15 cellular contexts compared by ENCODE assay signal in the genomic region with DNA sequence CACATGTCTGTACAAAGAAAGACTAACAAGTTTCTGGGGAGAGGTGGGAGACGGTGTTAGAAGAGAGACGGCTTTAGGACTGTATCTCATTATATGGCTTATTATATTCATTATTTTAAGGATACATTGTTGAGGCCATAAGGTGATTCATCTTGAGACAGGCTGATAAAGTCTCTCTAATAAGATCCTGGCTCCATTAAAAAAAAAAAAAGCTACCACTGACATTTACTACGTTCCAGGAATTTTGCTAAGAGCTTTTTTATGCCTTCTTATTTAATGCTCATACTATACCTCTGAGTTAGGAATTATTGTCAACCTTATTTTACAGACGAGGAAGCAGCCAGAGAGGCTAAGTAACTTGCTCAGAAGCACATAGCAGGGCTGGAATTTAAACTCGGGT.
DNase-seq lines count a peak whose midpoint lies in the region; ATAC-seq lines count a peak whose summit lies in the region.
"Had no signal": no experiment of that assay in that cellular context is flagged by ENCODE, and none has a peak within 500 bp of the region (broad histone marks: within the 10 kb centered on the region; RNA-seq: fewer than 3 reads in every experiment).

No MANE protein-coding gene starts in this region.

- WGBS in mesodermal cell (ENCODE audit: insufficient coverage in 2 of 2), 2 experiments, result 95% methylated on average over 2 of the region's 5 CpGs; no CpG with 5 or more reads in 1 of the 2 experiments

- H3K27ac ChIP-seq in KOPT-K1 (ENCODE audit: low read depth, low read length, poor library complexity, severe bottlenecking), result peak overlapping the region; percentile 43
- peak overlapping the region; percentile 62 for H3K27ac ChIP-seq in angular gyrus (ENCODE audit: low read depth, low read length)
- H3K27ac ChIP-seq in mesodermal cell (ENCODE audit: low read depth, low read length, severe bottlenecking), result peak overlapping the region; percentile 26
- H3K27ac ChIP-seq in temporal lobe (ENCODE audit: low read depth, low read length), result peak overlapping the region; percentile 30

- H3K9me3 ChIP-seq in KOPT-K1 (ENCODE audit: insufficient read depth, low read length, poor library complexity, severe bottlenecking), result no peaks in the 10 kb centered on the region
- H3K9me3 ChIP-seq in mesodermal cell (ENCODE audit: control insufficient read depth, low read length), result no peaks in the 10 kb centered on the region

- H3K4me3 ChIP-seq in mesodermal cell (ENCODE audit: extremely low read depth, insufficient read depth, low read length, poor library complexity, severe bottlenecking), result no peak overlapping the region

- DNase-seq in NCI-H1436 (lab: John Stamatoyannopoulos, UW), result no peak
- no peak for DNase-seq in activated CD4-positive, alpha-beta T cell treated with anti-CD3 and anti-CD28 coated beads, Interleukin-2, amount 50 U/mL, for 48 hours
- DNase-seq: Calu3; CD4-positive, alpha-beta T cell; DMS79 treated with DMSO at 0.1 percent for 48 hours; GDM1; NCI-H1417 treated with DMSO at 0.1 percent for 48 hours; NCI-H2029 treated with DMSO at 0.1 percent for 48 hours; NCI-H524; SHP77 treated with DMSO at 0.1 percent for 48 hours had no signal

- H3K4me1 ChIP-seq in mesodermal cell (ENCODE audit: control insufficient read depth, insufficient read depth, low read length, poor library complexity, severe bottlenecking), result no peaks in the 10 kb centered on the region

- H3K36me3 ChIP-seq in KOPT-K1 (ENCODE audit: insufficient read depth, low read length), result no peaks in the 10 kb centered on the region
- peaks cover 60% of the 10 kb centered on the region for H3K36me3 ChIP-seq in mesodermal cell (ENCODE audit: control insufficient read depth, insufficient read depth, low read length)

- ATAC-seq in GM21723 (IDR thresholded peaks at IDR 0.05; ENCODE audit: unreplicated experiment), result no peak
